In the genomic region with DNA sequence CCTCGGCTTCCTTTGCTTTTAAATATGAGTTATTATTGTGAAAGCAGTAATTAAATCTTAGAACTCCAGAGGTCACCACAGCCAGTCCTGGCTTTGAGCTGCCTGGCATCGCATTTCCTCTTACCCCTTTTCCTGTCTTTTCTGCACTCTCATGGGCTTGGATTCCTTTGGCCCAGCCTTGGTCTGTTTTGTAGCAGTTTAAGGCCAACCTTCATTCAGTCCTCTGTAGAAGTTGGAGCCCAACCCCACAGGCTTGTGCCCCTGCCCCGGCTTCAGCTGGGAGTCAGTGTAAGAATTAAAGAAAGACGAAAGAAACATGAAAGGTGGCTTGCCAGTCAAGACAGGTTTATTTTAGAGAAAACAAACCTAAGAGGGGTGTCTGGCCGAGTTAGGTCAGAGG, we compare ENCODE assay signal across 1 cellular context.
TF ChIP-seq lines count a peak whose summit lies in the region.

No MANE protein-coding gene starts in this region.

TF ChIP-seq in IMR-90, 13 proteins besides CTCF, POLR2A, EP300 and RAD21 (continued from another document):
- TF ChIP-seq CEBPB (IDR thresholded peaks at IDR 0.05; ENCODE audit: low read depth, low read length): no peak
- no peak for TF ChIP-seq BHLHE40 (IDR thresholded peaks at IDR 0.05; ENCODE audit: low read depth, low read length)
- TF ChIP-seq MAZ (IDR thresholded peaks at IDR 0.05; ENCODE audit: borderline replicate concordance, low read depth, low read length): no peak
- no peak for TF ChIP-seq FOS (IDR thresholded peaks at IDR 0.05; ENCODE audit: low read depth, low read length)
- TF ChIP-seq RCOR1 (IDR thresholded peaks at IDR 0.05; ENCODE audit: insufficient replicate concordance, low read length): no peak
- no peak for TF ChIP-seq CHD1 (IDR thresholded peaks at IDR 0.05; ENCODE audit: low read depth, low read length)
- TF ChIP-seq, protein P1, sequence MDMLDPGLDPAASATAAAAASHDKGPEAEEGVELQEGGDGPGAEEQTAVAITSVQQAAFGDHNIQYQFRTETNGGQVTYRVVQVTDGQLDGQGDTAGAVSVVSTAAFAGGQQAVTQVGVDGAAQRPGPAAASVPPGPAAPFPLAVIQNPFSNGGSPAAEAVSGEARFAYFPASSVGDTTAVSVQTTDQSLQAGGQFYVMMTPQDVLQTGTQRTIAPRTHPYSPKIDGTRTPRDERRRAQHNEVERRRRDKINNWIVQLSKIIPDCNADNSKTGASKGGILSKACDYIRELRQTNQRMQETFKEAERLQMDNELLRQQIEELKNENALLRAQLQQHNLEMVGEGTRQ (IDR thresholded peaks at IDR 0.05; ENCODE audit: low read depth, low read length): no peak
- no peak for TF ChIP-seq RFX5 (IDR thresholded peaks at IDR 0.05; ENCODE audit: low read depth, low read length)
- no peak for TF ChIP-seq SMC3 (IDR thresholded peaks at IDR 0.05; ENCODE audit: low read depth, low read length)
